In genomic region chr17:61885865-61886264, GRCh38 we compare ENCODE assay signal across 8 cellular contexts. TPM values are rescaled to one million over a fixed set of nuclear protein-coding genes. Genes with fewer than 3 reads are reported as not detected.
DNase-seq lines count a peak whose midpoint lies in the region; ATAC-seq, FAIRE-seq and TF ChIP-seq lines count a peak whose summit lies in the region.
"Not testable (repeated sequence)": the region's sequence is repeated elsewhere in the genome, so short reads cannot be mapped to it uniquely, and the experiment has no call there.

No MANE protein-coding gene starts in this region.

- not testable (repeated sequence) for H2BK15ac ChIP-seq in mesenchymal stem cell (ENCODE audit: low read depth, poor library complexity, severe bottlenecking)

- H3K27me3 Mint-ChIP-seq in astrocyte (ENCODE audit: low read depth, unreplicated experiment); central memory CD8-positive, alpha-beta T cell: not testable (repeated sequence)

- H3K27me3 ChIP-seq in MG63; astrocyte (ENCODE audit: insufficient read depth, low read length); mesenchymal stem cell (ENCODE audit: control insufficient read depth in 1 of 2, insufficient read depth in 1 of 2, low read length in 2 of 2): not testable (repeated sequence)

- H2BK12ac ChIP-seq in mesenchymal stem cell (ENCODE audit: low read length in 2 of 2): not testable (repeated sequence)

- not testable (repeated sequence) for H3K4ac ChIP-seq in mesenchymal stem cell (ENCODE audit: low read depth in 1 of 2, low read length in 2 of 2)

- DNase-seq in AG10803 (ENCODE audit: low read depth) (peak; percentile 18), HCEC 1CT (peak; percentile 68), MG63 (peak; percentile 41), SIG-M5 treated with dmso at 0.1 percent for 504 hours (lab: John Stamatoyannopoulos, UW; ENCODE audit: unreplicated experiment) (peak; percentile 34), astrocyte (ENCODE audit: low read depth) (peak; percentile 16), fibroblast of peridontal ligament (ENCODE audit: extremely low read depth) (peak; percentile 27), mesenchymal stem cell (peak; percentile 18)
- DNase-seq in central memory CD8-positive, alpha-beta T cell (ENCODE audit: low spot score in 2 of 2): not testable (repeated sequence)

- not testable (repeated sequence) for H3K9me3 Mint-ChIP-seq in astrocyte (ENCODE audit: unreplicated experiment); central memory CD8-positive, alpha-beta T cell

- not testable (repeated sequence) for H3K4me3 ChIP-seq in AG10803 (ENCODE audit: low read length); MG63; astrocyte (ENCODE audit: insufficient read depth, low read depth, low read length); mesenchymal stem cell (ENCODE audit: insufficient read depth in 1 of 2, low read depth in 1 of 2, low read length in 2 of 2)

- H2AK5ac ChIP-seq in mesenchymal stem cell (ENCODE audit: low read length, severe bottlenecking): not testable (repeated sequence)

- not testable (repeated sequence) for H3K18ac ChIP-seq in mesenchymal stem cell (ENCODE audit: low read depth in 1 of 2, low read length in 2 of 2)

- not testable (repeated sequence) for FAIRE-seq in astrocyte (lab: Jason Lieb, UNC)

- not testable (repeated sequence) for H3K14ac ChIP-seq in mesenchymal stem cell (ENCODE audit: low read length in 2 of 2)

- 99% methylated on average over 4 of the region's 8 CpGs for WGBS in mesenchymal stem cell

- TF ChIP-seq CTCF in AG10803 (conservative IDR thresholded peaks at IDR 0.05; ENCODE audit: low read length); astrocyte (IDR thresholded peaks at IDR 0.05; ENCODE audit: insufficient read depth, low read depth, low read length): not testable (repeated sequence)

- not testable (repeated sequence) for H3K4me1 Mint-ChIP-seq in astrocyte (ENCODE audit: low read depth, unreplicated experiment); central memory CD8-positive, alpha-beta T cell

- not testable (repeated sequence) for H3K27ac Mint-ChIP-seq in astrocyte (ENCODE audit: unreplicated experiment)
- peak overlapping the region; percentile 9 for H3K27ac Mint-ChIP-seq in central memory CD8-positive, alpha-beta T cell (ENCODE audit: low read depth)

- not testable (repeated sequence) for H3K79me2 ChIP-seq in astrocyte (ENCODE audit: insufficient read depth, low read length)

- H2BK5ac ChIP-seq in mesenchymal stem cell (ENCODE audit: low read depth, low read length, poor library complexity, severe bottlenecking): not testable (repeated sequence)

- H3K4me2 ChIP-seq in astrocyte (ENCODE audit: low read length); mesenchymal stem cell (ENCODE audit: low read length, poor library complexity, severe bottlenecking): not testable (repeated sequence)

- H4K8ac ChIP-seq in mesenchymal stem cell (ENCODE audit: low read length): not testable (repeated sequence)

- H3K36me3 ChIP-seq in MG63: peaks cover 44% of the 10 kb centered on the region
- peaks cover 11% of the 10 kb centered on the region for H3K36me3 ChIP-seq in astrocyte (ENCODE audit: insufficient read depth, low read length)
- H3K36me3 ChIP-seq in mesenchymal stem cell (ENCODE audit: control insufficient read depth in 1 of 2, insufficient read depth in 2 of 2, low read depth in 1 of 2, low read length in 2 of 2): peaks cover 12 to 75% of the 10 kb centered on the region in 2 experiments

- not testable (repeated sequence) for H3K79me1 ChIP-seq in mesenchymal stem cell (replicated peaks; ENCODE audit: low read length, poor library complexity, severe bottlenecking)

- not testable (repeated sequence) for H3K4me3 Mint-ChIP-seq in astrocyte (ENCODE audit: unreplicated experiment); central memory CD8-positive, alpha-beta T cell

- H3K9me3 ChIP-seq in MG63; astrocyte (ENCODE audit: insufficient read depth, low read depth, low read length); mesenchymal stem cell (ENCODE audit: control insufficient read depth, low read length): not testable (repeated sequence)

- H4K20me1 ChIP-seq in astrocyte (ENCODE audit: insufficient read depth, low read length): not testable (repeated sequence)

- not testable (repeated sequence) for H3K9ac ChIP-seq in astrocyte (ENCODE audit: low read length); mesenchymal stem cell (ENCODE audit: low read length)

- H3K23ac ChIP-seq in mesenchymal stem cell (ENCODE audit: low read length in 2 of 2): not testable (repeated sequence)

- not testable (repeated sequence) for H2AFZ ChIP-seq in astrocyte (ENCODE audit: low read depth, low read length); mesenchymal stem cell (ENCODE audit: low read depth, low read length)

- H4K91ac ChIP-seq in mesenchymal stem cell (ENCODE audit: low read length): not testable (repeated sequence)

- H3K4me1 ChIP-seq in astrocyte (ENCODE audit: insufficient read depth, low read length); mesenchymal stem cell (ENCODE audit: control insufficient read depth, insufficient read depth, low read depth, low read length): not testable (repeated sequence)

- ATAC-seq in central memory CD8-positive, alpha-beta T cell (replicated peaks; ENCODE audit: extremely low read depth, poor library complexity, severe bottlenecking): not testable (repeated sequence)

- H2BK120ac ChIP-seq in mesenchymal stem cell (ENCODE audit: low read depth, low read length): not testable (repeated sequence)

- H3K27ac ChIP-seq in astrocyte (ENCODE audit: low read depth, low read length); mesenchymal stem cell (ENCODE audit: low read length, poor library complexity, severe bottlenecking): not testable (repeated sequence)

- not testable (repeated sequence) for H3K36me3 Mint-ChIP-seq in astrocyte (ENCODE audit: low read depth, unreplicated experiment)
- peaks cover 50% of the 10 kb centered on the region for H3K36me3 Mint-ChIP-seq in central memory CD8-positive, alpha-beta T cell (ENCODE audit: insufficient read depth)

RNA-seq across cellular contexts. Expression of gene BRIP1, which starts 22.5 kb away (rescaled TPM):
- total RNA-seq in MG63 (2014; rRNA removed; shearing (Covaris generic); ENCODE audit: low replicate concordance): 5.5 and 11.7 TPM in 2 replicates
- 3.2 and 6.4 TPM in 2 replicates for total RNA-seq in astrocyte
- 1.4 TPM for polyA plus RNA-seq in mesenchymal stem cell (2013, experiment 1 of 2)
- 1.6 TPM for polyA plus RNA-seq in mesenchymal stem cell (2013, experiment 2 of 2)

RNA-seq across cellular contexts. Expression of gene INTS2, which starts 41.9 kb away (rescaled TPM):
- 8.1 and 11.9 TPM in 2 replicates for total RNA-seq in MG63 (2014; rRNA removed; shearing (Covaris generic); ENCODE audit: low replicate concordance)
- total RNA-seq in astrocyte: 9.3 and 9.9 TPM in 2 replicates
- 4.1 TPM for polyA plus RNA-seq in mesenchymal stem cell (2013, experiment 1 of 2)
- 4.2 TPM for polyA plus RNA-seq in mesenchymal stem cell (2013, experiment 2 of 2)
